8 cellular contexts compared by ENCODE assay signal in genomic region chr2:10036095-10036879, GRCh38. TPM values are rescaled to one million over a fixed set of nuclear protein-coding genes. Genes with fewer than 3 reads are reported as not detected.
A peak's percentile ranks its signal among the peaks of the same experiment; 100 is the strongest.
DNase-seq lines count a peak whose midpoint lies in the region; ATAC-seq, FAIRE-seq and TF ChIP-seq lines count a peak whose summit lies in the region.

No MANE protein-coding gene starts in this region.

- H2AFZ ChIP-seq in OCI-LY3 (ENCODE audit: low read depth, low read length) (no peak overlapping the region), K562 (ENCODE audit: low read depth, low read length) (no peak overlapping the region)

- WGBS in K562 (ENCODE audit: insufficient coverage, low coverage, missing lambda C conversion rate) = 65% methylated on average over 13 of the region's 14 CpGs
- 31 to 41% (median 32%) methylated on average over 13 to 14 of the region's 14 CpGs for WGBS in spleen, 5 donors

- H3K27me3 ChIP-seq in OCI-LY3 (ENCODE audit: low read depth, low read length) (no peaks in the 10 kb centered on the region), K562 (ENCODE audit: control insufficient read depth in 2 of 2, insufficient read depth in 2 of 2, low read length in 2 of 2) (no peaks in the 10 kb centered on the region), spleen (replicated peaks in 1 of 7) (no peaks in the 10 kb centered on the region)

- in situ Hi-C loops in K562 (cut with MboI) = no loop called here

- ATAC-seq in GM18868 (IDR thresholded peaks at IDR 0.05; ENCODE audit: unreplicated experiment) = peak; percentile 80
- no peak for ATAC-seq in K562
- ATAC-seq in HG03442 (IDR thresholded peaks at IDR 0.05; ENCODE audit: unreplicated experiment) = no peak

- H3K4me3 ChIP-seq in OCI-LY3 (ENCODE audit: low read length) (no peak overlapping the region), K562 (no peak overlapping the region), spleen (no peak overlapping the region)

- no TSS peak for BruUV-seq in K562 (replicated peaks; lab: Mats Ljungman, UMichigan)

- peaks cover 7% of the 10 kb centered on the region for H3K4me1 ChIP-seq in OCI-LY3 (ENCODE audit: low read length)
- H3K4me1 ChIP-seq in K562 (replicated peaks in 1 of 2; ENCODE audit: control insufficient read depth in 2 of 2, insufficient read depth in 2 of 2, low read length in 2 of 2) = peaks cover 21 to 63% of the 10 kb centered on the region in 2 experiments
- H3K4me1 ChIP-seq in spleen = peaks cover 35 to 91% (median 56%) of the 10 kb centered on the region in 6 donors

- H3K4me2 ChIP-seq in OCI-LY3 (ENCODE audit: low read length) = no peak overlapping the region
- H3K4me2 ChIP-seq in K562 (ENCODE audit: insufficient read depth, low read length) = no peak overlapping the region

- H3K9ac ChIP-seq in OCI-LY3 (ENCODE audit: low read length) (no peak overlapping the region), K562 (ENCODE audit: insufficient read depth in 1 of 2, low read depth in 2 of 2, low read length in 2 of 2) (peak overlapping the region in 1 of 2 experiments; percentile 76; a peak in 2 of 4 replicates)

- no peak for FAIRE-seq in K562 (lab: Jason Lieb, UNC)

- no peak for TF ChIP-seq EP300 in K562 (IDR thresholded peaks at IDR 0.05; ENCODE audit: low read length)

- DNase-seq in AG08396 (ENCODE audit: low spot score) (peak; percentile 75), K562 (ENCODE audit: extremely low read depth in 1 of 4, low spot score in 3 of 4) (no peak), hippocampal formation (lab: John Stamatoyannopoulos, UW) (peak; percentile 82 to 88), spleen (no peak), NCI-H1436 (lab: John Stamatoyannopoulos, UW) (no peak)

- no peak for TF ChIP-seq RAD21 in K562 (CRISPR knock-in tag; conservative IDR thresholded peaks at IDR 0.05 in 1 of 2, IDR thresholded peaks at IDR 0.05 in 1 of 2)

- H3K9me1 ChIP-seq in K562 (ENCODE audit: control insufficient read depth, insufficient read depth, low read length) = no peaks in the 10 kb centered on the region

- POLR2A ChIA-PET in K562 (lab: Yijun Ruan, JAX) = interaction anchor here (0.7 kb wide), 1 partner anchor 36 kb away, joined by 3 read pairs; no protein-coding TSS in a partner anchor

- H3K36me3 ChIP-seq in OCI-LY3 (replicated peaks; ENCODE audit: low read depth, low read length) (no peaks in the 10 kb centered on the region), K562 (ENCODE audit: control insufficient read depth, insufficient read depth, low read length) (peaks cover 4% of the 10 kb centered on the region; the same call in 2 of the 3 replicates), spleen (no peaks in the 10 kb centered on the region)

- CTCF ChIA-PET in K562 (lab: Yijun Ruan, JAX; ENCODE audit: low intra/inter-chr PET ratio) = no interaction called here

- H3K27ac ChIP-seq in OCI-LY3 (ENCODE audit: low read length) = no peak overlapping the region
- H3K27ac ChIP-seq in K562 (ENCODE audit: extremely low read depth, low read depth, low read length) = no peak overlapping the region
- peak overlapping the region; percentile 20 to 82 (median 62) for H3K27ac ChIP-seq in spleen

- intact Hi-C loops in K562 (cut with micrococcal nuclease) (no loop called here), spleen (cut with DNase I; ENCODE audit: low total_unique reads) (no loop called here)

- H3K79me2 ChIP-seq in OCI-LY3 (ENCODE audit: low read length) (no peaks in the 10 kb centered on the region; the same call in 1 of the 2 replicates), K562 (ENCODE audit: control insufficient read depth, insufficient read depth, low read length) (peaks cover 33% of the 10 kb centered on the region)

- H4K20me1 ChIP-seq in OCI-LY3 (ENCODE audit: insufficient read depth, low read length) (no peaks in the 10 kb centered on the region), K562 (replicated peaks; ENCODE audit: control insufficient read depth, insufficient read depth, low read length) (no peaks in the 10 kb centered on the region)

- TF ChIP-seq CTCF in OCI-LY3 (IDR thresholded peaks at IDR 0.05; ENCODE audit: low read depth, low read length) = peak; percentile 39
- TF ChIP-seq CTCF in K562 (IDR thresholded peaks at IDR 0.05 in 2 of 3, conservative IDR thresholded peaks at IDR 0.05 in 1 of 3; ENCODE audit: insufficient read depth in 2 of 3, low read depth in 1 of 3, low read length in 3 of 3) = peak in 2 of 3 experiments; percentile 10 to 23; a peak in 1 of 6 replicates
- peak in 9 of 11 experiments; percentile 22 to 70 (median 61) for TF ChIP-seq CTCF in spleen (IDR thresholded peaks at IDR 0.05 in 8 of 11, conservative IDR thresholded peaks at IDR 0.05 in 3 of 11)

- H3K9me3 ChIP-seq in OCI-LY3 (ENCODE audit: insufficient read depth, low read length) (no peaks in the 10 kb centered on the region), K562 (replicated peaks; ENCODE audit: control insufficient read depth, insufficient read depth, low read depth, low read length) (no peaks in the 10 kb centered on the region), spleen (no peaks in the 10 kb centered on the region)

- no peak for TF ChIP-seq POLR2A in K562 (conservative IDR thresholded peaks at IDR 0.05)
- no peak for TF ChIP-seq POLR2A in spleen (IDR thresholded peaks at IDR 0.05)

TF ChIP-seq in K562, 482 proteins besides CTCF, POLR2A, EP300 and RAD21 (continues in another document):
- TF ChIP-seq MAFK (IDR thresholded peaks at IDR 0.05; ENCODE audit: low read length) (peak; percentile 62), ZNF316 (IDR thresholded peaks at IDR 0.05) (peak; percentile 86), DNMT1 (IDR thresholded peaks at IDR 0.05) (no peak), C11orf30 (IDR thresholded peaks at IDR 0.05; ENCODE audit: low read depth) (peak; percentile 76), RAD51 (IDR thresholded peaks at IDR 0.05; ENCODE audit: borderline replicate concordance, low read depth) (no peak), ZNF24 (IDR thresholded peaks at IDR 0.05) (no peak), MAFF (IDR thresholded peaks at IDR 0.05; ENCODE audit: low read length) (peak; percentile 34; the same call in 1 of the 2 replicates), MAFG (tag; conservative IDR thresholded peaks at IDR 0.05) (peak; percentile 64)

RNA-seq across cellular contexts. Expression of gene KLF11, which starts 7.1 kb away (rescaled TPM):
- 14.2 and 14.4 TPM in 2 replicates for total RNA-seq in K562 (2011; cell fraction: chromatin; rRNA removed; ENCODE audit: low replicate concordance)
- total RNA-seq in K562 (2011; cell fraction: nucleolus; rRNA removed) = 11.3 and 12.0 TPM in 2 replicates
- total RNA-seq in K562 (2011; cell fraction: nucleoplasm; rRNA removed) = 14.4 and 15.9 TPM in 2 replicates
- total RNA-seq in K562 (2014; rRNA removed) (5.6 and 8.7 TPM in 2 replicates), K562 (2014; rRNA removed; fragmentation: Illumina TruSeq; extraction: Trizol) (6.1 and 6.5 TPM in 2 replicates), K562 (2015; rRNA removed; fragmentation: Illumina TruSeq; extraction: Trizol) (6.7 and 7.1 TPM in 2 replicates), K562 (2021) (13.1 and 13.4 TPM in 2 replicates), spleen (10 to 100 TPM; 18.3 to 46.1 (median 33.5) TPM)
- polyA plus RNA-seq in K562 (2011; rRNA removed) (11.4 and 19.6 TPM in 2 replicates), K562 (2014; fragmentation: Illumina TruSeq; extraction: Trizol) (10.7 and 10.8 TPM in 2 replicates), K562 (2014; fragmentation: Nextera tagmentation; extraction: Ambion mirVana) (1 to 10 TPM; 2.1 to 3.0 TPM), K562 (2014; rRNA removed) (6.2 and 6.5 TPM in 2 replicates), spleen (10 to 100 TPM in 1 of 3 donors, 1 to 10 TPM in 2; 5.4 to 13.3 (median 8.0) TPM)
- 7.0 and 9.5 TPM in 2 replicates for polyA plus RNA-seq in K562 (2011; cell fraction: cytosol; rRNA removed)
- polyA plus RNA-seq in K562 (2011; cell fraction: nucleus; rRNA removed) = 12.5 and 13.4 TPM in 2 replicates
- 5.1 and 7.4 TPM in 2 replicates for polyA plus RNA-seq in K562 (2012)
- polyA minus RNA-seq in K562 (2011; rRNA and poly(A)+ RNA removed) = 11.9 and 14.6 TPM in 2 replicates
- polyA minus RNA-seq in K562 (2011; cell fraction: cytosol; rRNA and poly(A)+ RNA removed) = 7.5 and 8.1 TPM in 2 replicates
- polyA minus RNA-seq in K562 (2011; cell fraction: nucleus; rRNA and poly(A)+ RNA removed) = 4.7 and 8.6 TPM in 2 replicates

RNA-seq across cellular contexts. Expression of gene CYS1, which starts 43.9 kb away (rescaled TPM):
- total RNA-seq in K562 (2011; cell fraction: chromatin; rRNA removed; ENCODE audit: low replicate concordance) = not detected in 2 replicates
- not detected in 2 replicates for total RNA-seq in K562 (2011; cell fraction: nucleolus; rRNA removed)
- not detected in 2 replicates for total RNA-seq in K562 (2011; cell fraction: nucleoplasm; rRNA removed)
- total RNA-seq in K562 (2014; rRNA removed) (not detected in 2 replicates), K562 (2014; rRNA removed; fragmentation: Illumina TruSeq; extraction: Trizol) (not detected in 2 replicates), K562 (2015; rRNA removed; fragmentation: Illumina TruSeq; extraction: Trizol) (not detected in 2 replicates), K562 (2021) (0.11 TPM in 1 of 2 replicates, not detected in the other), spleen (1 to 10 TPM in 6 of 7 donors, under 1 TPM in 1; 0.97 to 2.9 (median 1.7) TPM)
- polyA plus RNA-seq in K562 (2011; rRNA removed) (not detected in 2 replicates), K562 (2014; fragmentation: Illumina TruSeq; extraction: Trizol) (not detected in 2 replicates), K562 (2014; fragmentation: Nextera tagmentation; extraction: Ambion mirVana) (not detected), K562 (2014; rRNA removed) (0.13 TPM in 1 of 2 replicates, not detected in the other), spleen (under 1 TPM; 0.38 to 0.56 (median 0.43) TPM)
- polyA plus RNA-seq in K562 (2011; cell fraction: cytosol; rRNA removed) = not detected in 2 replicates
- polyA plus RNA-seq in K562 (2011; cell fraction: nucleus; rRNA removed) = not detected in 2 replicates
- polyA plus RNA-seq in K562 (2012) = not detected in 2 replicates
- not detected in 2 replicates for polyA minus RNA-seq in K562 (2011; rRNA and poly(A)+ RNA removed)
- not detected in 2 replicates for polyA minus RNA-seq in K562 (2011; cell fraction: cytosol; rRNA and poly(A)+ RNA removed)
- not detected in 2 replicates for polyA minus RNA-seq in K562 (2011; cell fraction: nucleus; rRNA and poly(A)+ RNA removed)

Comparison
In these comparisons a context has a peak if more than half of its experiments do, and no peak if none do; other contexts are left out.
1. DNase-seq: peak in AG08396 (single experiment) and hippocampal formation (2 of 2); none in K562 (0 of 4), spleen (single experiment) and NCI-H1436 (single experiment).
2. H3K27ac ChIP-seq: peak in spleen (8 of 8); none in OCI-LY3 (single experiment) and K562 (single experiment).
3. Peak in every context shown above with its lines, with median percentiles within 50 percentile points of each other: CTCF ChIP-seq.